Comparison of ENCODE assay signal across 1 cellular context in genomic region chr2:229090231-229090630, GRCh38.
TF ChIP-seq lines count a peak whose summit lies in the region.

No MANE protein-coding gene starts in this region.

TF ChIP-seq in liver, 16 proteins besides CTCF, POLR2A, EP300 and RAD21 (continued from another document):
- TF ChIP-seq, protein P1, sequence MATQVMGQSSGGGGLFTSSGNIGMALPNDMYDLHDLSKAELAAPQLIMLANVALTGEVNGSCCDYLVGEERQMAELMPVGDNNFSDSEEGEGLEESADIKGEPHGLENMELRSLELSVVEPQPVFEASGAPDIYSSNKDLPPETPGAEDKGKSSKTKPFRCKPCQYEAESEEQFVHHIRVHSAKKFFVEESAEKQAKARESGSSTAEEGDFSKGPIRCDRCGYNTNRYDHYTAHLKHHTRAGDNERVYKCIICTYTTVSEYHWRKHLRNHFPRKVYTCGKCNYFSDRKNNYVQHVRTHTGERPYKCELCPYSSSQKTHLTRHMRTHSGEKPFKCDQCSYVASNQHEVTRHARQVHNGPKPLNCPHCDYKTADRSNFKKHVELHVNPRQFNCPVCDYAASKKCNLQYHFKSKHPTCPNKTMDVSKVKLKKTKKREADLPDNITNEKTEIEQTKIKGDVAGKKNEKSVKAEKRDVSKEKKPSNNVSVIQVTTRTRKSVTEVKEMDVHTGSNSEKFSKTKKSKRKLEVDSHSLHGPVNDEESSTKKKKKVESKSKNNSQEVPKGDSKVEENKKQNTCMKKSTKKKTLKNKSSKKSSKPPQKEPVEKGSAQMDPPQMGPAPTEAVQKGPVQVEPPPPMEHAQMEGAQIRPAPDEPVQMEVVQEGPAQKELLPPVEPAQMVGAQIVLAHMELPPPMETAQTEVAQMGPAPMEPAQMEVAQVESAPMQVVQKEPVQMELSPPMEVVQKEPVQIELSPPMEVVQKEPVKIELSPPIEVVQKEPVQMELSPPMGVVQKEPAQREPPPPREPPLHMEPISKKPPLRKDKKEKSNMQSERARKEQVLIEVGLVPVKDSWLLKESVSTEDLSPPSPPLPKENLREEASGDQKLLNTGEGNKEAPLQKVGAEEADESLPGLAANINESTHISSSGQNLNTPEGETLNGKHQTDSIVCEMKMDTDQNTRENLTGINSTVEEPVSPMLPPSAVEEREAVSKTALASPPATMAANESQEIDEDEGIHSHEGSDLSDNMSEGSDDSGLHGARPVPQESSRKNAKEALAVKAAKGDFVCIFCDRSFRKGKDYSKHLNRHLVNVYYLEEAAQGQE (IDR thresholded peaks at IDR 0.05): no peak
- TF ChIP-seq SP1 (IDR thresholded peaks at IDR 0.05): no peak
- no peak for TF ChIP-seq NR2F2 (IDR thresholded peaks at IDR 0.05)
- TF ChIP-seq MAX (IDR thresholded peaks at IDR 0.05): no peak
- TF ChIP-seq, protein P2, sequence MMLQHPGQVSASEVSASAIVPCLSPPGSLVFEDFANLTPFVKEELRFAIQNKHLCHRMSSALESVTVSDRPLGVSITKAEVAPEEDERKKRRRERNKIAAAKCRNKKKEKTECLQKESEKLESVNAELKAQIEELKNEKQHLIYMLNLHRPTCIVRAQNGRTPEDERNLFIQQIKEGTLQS (IDR thresholded peaks at IDR 0.05): peak; percentile 41
- no peak for TF ChIP-seq EGR1 (IDR thresholded peaks at IDR 0.05; ENCODE audit: low read depth in 2 of 2)
- no peak for TF ChIP-seq YY1 (IDR thresholded peaks at IDR 0.05)
- no peak for TF ChIP-seq FOXA1 (IDR thresholded peaks at IDR 0.05)
- no peak for TF ChIP-seq ZBTB33 (IDR thresholded peaks at IDR 0.05)
- peak in 1 of 2 donors; percentile 50 for TF ChIP-seq JUND (IDR thresholded peaks at IDR 0.05)
- no peak for TF ChIP-seq TAF1 (conservative IDR thresholded peaks at IDR 0.05)
